ENCODE assay signal across 16 cellular contexts in the genomic region with DNA sequence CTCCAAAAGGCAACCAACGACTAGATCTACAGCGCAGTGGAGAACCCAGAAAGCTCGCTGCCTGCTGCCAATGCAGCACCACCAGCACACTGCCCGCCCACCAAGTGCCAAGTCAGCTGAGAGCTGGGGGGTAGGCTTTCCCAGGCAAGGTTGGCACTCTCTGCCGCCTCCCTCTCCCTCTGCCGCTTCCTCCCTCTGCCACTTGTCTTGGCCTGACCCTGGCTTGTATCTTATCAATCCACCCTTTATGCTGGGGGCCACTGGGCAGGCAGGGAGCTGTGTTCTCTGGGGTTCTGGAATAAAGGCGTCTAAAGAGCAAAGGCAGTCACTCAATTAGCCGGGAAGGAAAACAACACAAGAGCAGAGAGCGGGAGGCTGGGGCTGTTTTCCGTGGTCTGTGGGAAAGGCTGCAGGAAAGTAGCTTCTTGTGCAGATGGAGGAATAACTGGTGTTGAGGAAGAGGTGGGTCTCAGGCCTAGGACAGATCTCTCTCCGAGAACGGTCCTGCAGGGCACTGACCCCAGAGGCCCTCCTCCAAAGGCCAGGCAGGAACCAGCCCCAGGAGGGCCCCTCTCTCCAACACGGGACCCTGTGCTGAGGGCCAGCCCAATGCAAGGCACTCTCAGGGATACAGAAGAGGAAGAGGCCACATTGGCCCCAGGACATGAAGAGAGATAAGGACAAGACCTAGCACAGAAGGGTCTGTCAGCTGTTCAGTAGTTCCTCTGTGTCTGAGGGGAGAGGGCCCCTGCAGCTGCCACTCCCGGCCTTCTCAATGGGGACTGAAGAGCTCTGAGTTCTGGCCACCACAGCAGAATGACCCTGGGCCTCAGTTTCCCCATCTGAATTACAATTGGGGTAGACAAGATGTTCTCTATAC. TPM values are rescaled to one million over a fixed set of nuclear protein-coding genes. Genes with fewer than 3 reads are reported as not detected.
A peak's percentile ranks its signal among the peaks of the same experiment; 100 is the strongest.
DNase-seq lines count a peak whose midpoint lies in the region; ATAC-seq and TF ChIP-seq lines count a peak whose summit lies in the region.
"Had no signal": no experiment of that assay in that cellular context is flagged by ENCODE, and none has a peak within 500 bp of the region (broad histone marks: within the 10 kb centered on the region; RNA-seq: fewer than 3 reads in every experiment).

No MANE protein-coding gene starts in this region.

- no peaks in the 10 kb centered on the region for H3K36me3 ChIP-seq in RWPE2 (ENCODE audit: low read depth)
- no peaks in the 10 kb centered on the region for H3K36me3 ChIP-seq in skeletal muscle tissue (ENCODE audit: control insufficient read depth in 3 of 3, insufficient read depth in 3 of 3, low read length in 3 of 3)

- H3K27me3 ChIP-seq in RWPE2 (ENCODE audit: insufficient read depth, poor library complexity, severe bottlenecking) (no peaks in the 10 kb centered on the region), skeletal muscle tissue (ENCODE audit: control insufficient read depth in 3 of 3, insufficient read depth in 3 of 3, low read length in 3 of 3) (no peaks in the 10 kb centered on the region)

- peak overlapping the region in 2 of 3 donors; percentile 57 to 71 for H3K9ac ChIP-seq in skeletal muscle tissue (ENCODE audit: low read depth in 1 of 3, low read length in 3 of 3)

- no peak overlapping the region for H3K27ac ChIP-seq in RWPE2 (ENCODE audit: poor library complexity, severe bottlenecking)
- peak overlapping the region; percentile 96 for H3K27ac ChIP-seq in caudate nucleus (ENCODE audit: low read depth, low read length)
- no peak overlapping the region for H3K27ac ChIP-seq in skeletal muscle tissue (ENCODE audit: low read depth, low read length)

- ATAC-seq in RWPE2 (ENCODE audit: low read depth), result no peak
- no peak for ATAC-seq in left colon
- no peak for ATAC-seq in GM18858 (IDR thresholded peaks at IDR 0.05; ENCODE audit: unreplicated experiment)
- ATAC-seq: HepG2, T-cell had no signal

- intact Hi-C loops in left colon (cut with DNase I, micrococcal nuclease), result no loop called here

- H3K4me1 ChIP-seq in RWPE2 (ENCODE audit: insufficient read depth, poor library complexity, severe bottlenecking) (no peaks in the 10 kb centered on the region), skeletal muscle tissue (ENCODE audit: control insufficient read depth in 3 of 3, insufficient read depth in 3 of 3, low read length in 3 of 3) (peaks cover 41 to 50% (median 46%) of the 10 kb centered on the region in 3 donors)

- H3K9me3 ChIP-seq in RWPE2 (ENCODE audit: severe bottlenecking), result no peaks in the 10 kb centered on the region
- no peaks in the 10 kb centered on the region for H3K9me3 ChIP-seq in skeletal muscle tissue (ENCODE audit: control insufficient read depth in 3 of 3, low read length in 3 of 3)

- H3K4me3 ChIP-seq in RWPE2 (ENCODE audit: severe bottlenecking) (no peak overlapping the region), skeletal muscle tissue (ENCODE audit: low read length in 3 of 3) (no peak overlapping the region)
- H3K4me3 ChIP-seq: lung had no signal

- peak; percentile 51 for DNase-seq in RWPE2 (ENCODE audit: low spot score)
- DNase-seq in caudate nucleus (lab: John Stamatoyannopoulos, UW), result peak in 56 of 61 donors; percentile 22 to 92 (median 74)
- peak in 33 of 51 donors; percentile 26 to 77 (median 57) for DNase-seq in hypothalamus (lab: John Stamatoyannopoulos, UW)
- DNase-seq in RKO (ENCODE audit: low spot score), result no peak
- DNase-seq in NCI-H2227 treated with DMSO at 0.1 percent for 48 hours (lab: John Stamatoyannopoulos, UW), result no peak
- DNase-seq in left colon, result no peak
- DNase-seq: activated CD4-positive, alpha-beta T cell treated with anti-CD3 and anti-CD28 coated beads for 48 hours; activated effector memory CD4-positive, alpha-beta T cell treated with Interleukin-2 at 50 U/mL for 16 hours; glutamatergic neuron; NCI-H1092; NCI-H446 had no signal

- TF ChIP-seq CTCF in RWPE2 (IDR thresholded peaks at IDR 0.05; ENCODE audit: poor library complexity, severe bottlenecking), result no peak

RNA-seq across cellular contexts. Expression of gene ACSBG1, which starts 30.8 kb away (rescaled TPM):
- under 0.01 TPM for total RNA-seq in skeletal muscle tissue
- under 1 TPM; 0.45 to 0.58 TPM for total RNA-seq in left colon
- total RNA-seq: T-cell had no signal

RNA-seq across cellular contexts. Expression of gene IDH3A, which starts 54.4 kb away (rescaled TPM):
- total RNA-seq in skeletal muscle tissue (25.1 TPM), left colon (100 to 1,000 TPM; 176 to 247 TPM)

Comparison
In these comparisons a context has a peak if more than half of its experiments do, and no peak if none do; other contexts are left out.
1. DNase-seq: peak in RWPE2 (single experiment), caudate nucleus (56 of 61) and hypothalamus (33 of 51); none in RKO (single experiment), NCI-H2227 treated with DMSO at 0.1 percent for 48 hours (single experiment) and left colon (0 of 2).